Comparison of ENCODE assay signal across 12 cellular contexts in the genomic region with DNA sequence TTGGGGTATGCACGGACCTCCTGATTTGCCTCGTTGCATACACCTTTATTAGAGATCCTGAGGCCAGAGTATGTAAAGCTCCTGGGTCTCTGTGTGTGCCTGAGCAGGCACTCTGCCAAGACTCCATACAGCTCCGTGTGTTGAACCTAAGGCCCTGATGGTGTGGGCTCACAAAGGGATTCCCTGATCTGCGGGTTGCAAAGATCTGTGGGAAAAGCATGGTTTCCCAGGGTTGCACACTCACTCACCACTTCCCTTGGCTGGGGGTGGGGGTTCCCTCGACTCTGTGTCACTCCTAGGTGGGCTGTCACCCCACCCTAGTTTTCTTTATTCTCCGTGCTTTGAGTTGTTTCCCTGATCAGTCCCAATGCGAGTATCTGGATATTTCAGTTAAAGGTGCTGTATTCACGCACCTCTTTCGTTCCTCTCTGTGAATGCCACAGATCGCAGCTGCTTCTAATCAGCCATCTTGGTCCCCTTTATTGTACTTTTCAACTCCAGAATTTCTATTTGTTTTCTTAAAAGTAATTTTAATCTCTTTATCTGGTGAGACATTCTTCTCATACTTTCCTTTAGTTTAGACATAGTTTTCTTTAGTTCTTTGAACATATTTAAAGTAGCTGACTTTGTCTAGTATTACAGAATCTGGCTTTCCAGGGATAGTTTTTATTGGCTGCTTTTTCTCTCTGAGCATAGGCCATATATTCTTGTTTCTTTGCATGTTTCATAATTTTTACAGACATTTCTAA. TPM values are rescaled to one million over a fixed set of nuclear protein-coding genes. Genes with fewer than 3 reads are reported as not detected.
DNase-seq lines count a peak whose midpoint lies in the region; ATAC-seq and TF ChIP-seq lines count a peak whose summit lies in the region.
"Had no signal": no experiment of that assay in that cellular context is flagged by ENCODE, and none has a peak within 500 bp of the region (broad histone marks: within the 10 kb centered on the region; RNA-seq: fewer than 3 reads in every experiment).

No MANE protein-coding gene starts in this region.

- POLR2A ChIA-PET in PC-9 (lab: Charles Lee; ENCODE audit: unreplicated experiment) = interaction anchor here (0.6 to 1.1 kb wide), 6 partner anchors 36 to 99 kb away, joined by 3 to 12 read pairs (median 4); no protein-coding TSS in a partner anchor

- peaks cover 58% of the 10 kb centered on the region for H3K9me3 Mint-ChIP-seq in endodermal cell

- CTCF ChIA-PET in PC-9 (lab: Charles Lee) = no interaction called here

- peak overlapping the region; percentile 89 for H3K27ac Mint-ChIP-seq in endodermal cell
- H3K27ac Mint-ChIP-seq: activated naive CD4-positive, alpha-beta T cell treated with anti-CD3 and anti-CD28 coated beads for 36 hours had no signal

- H3K36me3 ChIP-seq in PC-9 (ENCODE audit: low read depth) (no peaks in the 10 kb centered on the region), endodermal cell (ENCODE audit: control insufficient read depth, insufficient read depth, low read length) (no peaks in the 10 kb centered on the region), osteoblast (ENCODE audit: insufficient read depth, low read length) (no peaks in the 10 kb centered on the region)
- H3K36me3 ChIP-seq: BLaER1, WERI-Rb-1 had no signal

- peak overlapping the region; percentile 66 for H3K27ac ChIP-seq in PC-9
- H3K27ac ChIP-seq in endodermal cell (ENCODE audit: low read depth, low read length) = no peak overlapping the region
- peak overlapping the region; percentile 46 for H3K27ac ChIP-seq in osteoblast (ENCODE audit: low read depth, low read length)
- H3K27ac ChIP-seq: BLaER1, WERI-Rb-1 had no signal

- H3K36me3 Mint-ChIP-seq in endodermal cell (ENCODE audit: low read depth) = peaks cover 27% of the 10 kb centered on the region

- WGBS in endodermal cell (ENCODE audit: insufficient coverage in 1 of 2, insufficient read length in 1 of 2), 2 experiments = 89 to 93% methylated on average over 8 to 10 of the region's 10 CpGs

- H2AFZ ChIP-seq in PC-9 (no peak overlapping the region), osteoblast (ENCODE audit: low read length) (no peak overlapping the region)

- peaks cover 35% of the 10 kb centered on the region for H3K4me1 ChIP-seq in PC-9 (replicated peaks; ENCODE audit: insufficient read depth)
- H3K4me1 ChIP-seq in endodermal cell (ENCODE audit: control insufficient read depth, insufficient read depth, low read length) = peaks cover 12% of the 10 kb centered on the region
- peaks cover 19% of the 10 kb centered on the region for H3K4me1 ChIP-seq in osteoblast (ENCODE audit: insufficient read depth, low read length)
- H3K4me1 ChIP-seq: BLaER1 had no signal

- no peaks in the 10 kb centered on the region for H3K27me3 Mint-ChIP-seq in endodermal cell (ENCODE audit: insufficient read depth)

- TF ChIP-seq CTCF in PC-9 (conservative IDR thresholded peaks at IDR 0.05) (no peak), endodermal cell (conservative IDR thresholded peaks at IDR 0.05) (no peak), osteoblast (IDR thresholded peaks at IDR 0.05; ENCODE audit: extremely low read depth, low read depth, low read length) (no peak)

- no peak overlapping the region for H3K9ac ChIP-seq in endodermal cell (ENCODE audit: extremely low read depth, low read length, poor library complexity, severe bottlenecking)
- H3K9ac ChIP-seq: BLaER1 had no signal

- H3K27me3 ChIP-seq in PC-9 (ENCODE audit: insufficient read depth, low read depth) = no peaks in the 10 kb centered on the region
- H3K27me3 ChIP-seq in endodermal cell (ENCODE audit: control insufficient read depth, insufficient read depth, low read length, poor library complexity, severe bottlenecking) = no peaks in the 10 kb centered on the region
- peaks cover 15% of the 10 kb centered on the region for H3K27me3 ChIP-seq in osteoblast (ENCODE audit: insufficient read depth, low read length)
- H3K27me3 ChIP-seq: BLaER1 had no signal

- H3F3A ChIP-seq in PC-9 (ENCODE audit: insufficient read depth, low read depth) = peaks cover 11% of the 10 kb centered on the region; the same call in 1 of the 2 replicates

- H3K9me2 ChIP-seq in PC-9 (ENCODE audit: insufficient read depth) = no peaks in the 10 kb centered on the region

- H3K4me1 Mint-ChIP-seq in endodermal cell = peaks cover 21% of the 10 kb centered on the region

- intact Hi-C loops in PC-9 (cut with micrococcal nuclease; ENCODE audit: unreplicated experiment) = loop anchor here (1.0 to 2.0 kb wide), 6 partner anchors 18 to 148 kb away; no protein-coding TSS in a partner anchor

- H4K20me1 ChIP-seq in PC-9 (ENCODE audit: insufficient read depth) (no peaks in the 10 kb centered on the region), osteoblast (ENCODE audit: insufficient read depth, low read length) (no peaks in the 10 kb centered on the region)
- H4K20me1 ChIP-seq: BLaER1 had no signal

- H3K79me2 ChIP-seq in PC-9 (ENCODE audit: low read depth) (no peaks in the 10 kb centered on the region), osteoblast (ENCODE audit: insufficient read depth, low read length) (no peaks in the 10 kb centered on the region)

- peak; percentile 63 for DNase-seq in EL
- no peak for DNase-seq in PC-9
- no peak for DNase-seq in endodermal cell
- DNase-seq in osteoblast (ENCODE audit: insufficient read length, low spot score, missing footprints) = no peak
- DNase-seq in COR-L47 (lab: John Stamatoyannopoulos, UW) = no peak
- DNase-seq: activated naive CD4-positive, alpha-beta T cell treated with anti-CD3 and anti-CD28 coated beads for 36 hours; stimulated activated naive CD8-positive, alpha-beta T cell treated with anti-CD3 and anti-CD28 coated beads, Interleukin-15, Interleukin-2, amounts not matched to agents 100 U/mL and 50 U/mL, for 24 hours; WERI-Rb-1 had no signal

- BruUV-seq in PC-9 (replicated peaks; lab: Mats Ljungman, UMichigan) = TSS peak; percentile 97

- ATAC-seq in GM21529 (IDR thresholded peaks at IDR 0.05; ENCODE audit: unreplicated experiment) (no peak), GM21825 (IDR thresholded peaks at IDR 0.05; ENCODE audit: unreplicated experiment) (no peak), HG03442 (IDR thresholded peaks at IDR 0.05; ENCODE audit: unreplicated experiment) (no peak)
- ATAC-seq: stimulated activated naive CD8-positive, alpha-beta T cell treated with anti-CD3 and anti-CD28 coated beads, Interleukin-15, Interleukin-2, amounts not matched to agents 100 U/mL and 50 U/mL, for 24 hours had no signal

- H3K4me2 ChIP-seq in PC-9 (peak overlapping the region; percentile 47), osteoblast (ENCODE audit: insufficient read depth, low read length) (peak overlapping the region; percentile 7)
- H3K4me2 ChIP-seq: BLaER1 had no signal

- H3K4me3 Mint-ChIP-seq in endodermal cell = no peak overlapping the region
- H3K4me3 Mint-ChIP-seq: activated naive CD4-positive, alpha-beta T cell treated with anti-CD3 and anti-CD28 coated beads for 36 hours had no signal

- H3K9me3 ChIP-seq in PC-9 (ENCODE audit: insufficient read depth, low read depth) (peaks cover 36% of the 10 kb centered on the region), endodermal cell (ENCODE audit: control insufficient read depth, low read length) (peaks cover 62% of the 10 kb centered on the region), osteoblast (ENCODE audit: low read depth, low read length) (no peaks in the 10 kb centered on the region)

- no peak overlapping the region for H3K4me3 ChIP-seq in PC-9
- no peak overlapping the region for H3K4me3 ChIP-seq in endodermal cell (ENCODE audit: low read length)
- H3K4me3 ChIP-seq in osteoblast (ENCODE audit: insufficient read depth, low read length) = no peak overlapping the region
- H3K4me3 ChIP-seq: BLaER1 had no signal

RNA-seq across cellular contexts. Expression of a gene that starts 39.0 kb away (rescaled TPM):
- total RNA-seq in PC-9 (2021) = 335 and 434 TPM in 2 replicates
- total RNA-seq in endodermal cell = 10 to 100 TPM; 27.6 to 38.1 TPM
- 13.1 TPM for polyA plus RNA-seq in endodermal cell (2013, experiment 1 of 2)
- 11.4 TPM for polyA plus RNA-seq in endodermal cell (2013, experiment 2 of 2)
- 5.8 and 7.4 TPM in 2 replicates for total RNA-seq in osteoblast
